In the genomic region with DNA sequence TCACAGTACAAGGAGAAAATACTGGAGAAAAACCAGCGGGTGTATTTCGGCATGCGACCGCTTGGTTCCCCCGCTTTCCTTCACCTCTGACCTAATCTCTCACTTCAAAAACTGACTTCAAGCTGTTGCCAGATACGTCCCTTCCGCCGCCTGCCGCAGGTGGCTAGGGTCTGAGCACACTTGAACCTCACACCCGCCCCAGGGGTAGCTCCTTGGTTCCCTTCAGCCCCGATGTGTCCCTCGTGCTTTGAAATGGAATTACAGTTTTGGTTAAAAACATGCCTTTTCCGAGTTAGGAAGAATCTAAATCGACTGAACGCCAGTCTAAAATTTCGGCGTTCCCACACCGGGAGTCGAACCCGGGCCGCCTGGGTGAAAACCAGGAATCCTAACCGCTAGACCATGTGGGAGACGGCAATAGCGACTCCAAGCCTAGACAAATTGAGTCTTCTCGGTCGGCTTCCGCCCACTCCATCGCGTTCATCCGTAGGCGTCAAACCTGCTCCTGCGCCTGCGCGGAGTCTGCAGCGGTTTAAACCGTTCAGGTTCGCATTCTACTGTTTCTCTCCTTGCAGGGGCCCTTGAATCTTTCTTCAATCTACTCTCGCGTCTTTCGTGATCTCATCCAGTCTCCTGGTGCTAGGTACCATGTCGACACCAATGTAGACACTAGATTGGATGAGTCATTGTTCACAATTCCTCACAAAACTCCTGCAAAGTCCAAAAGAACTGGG, we compare ENCODE assay signal across 8 cellular contexts.
DNase-seq lines count a peak whose midpoint lies in the region; ATAC-seq and TF ChIP-seq lines count a peak whose summit lies in the region.

No MANE protein-coding gene starts in this region.

- H3K4me1 ChIP-seq in esophagus squamous epithelium (peaks cover 23 to 55% (median 29%) of the 10 kb centered on the region in 3 donors), muscle layer of colon (ENCODE audit: insufficient read depth, low read length) (peaks cover 23% of the 10 kb centered on the region)

- H3K36me3 ChIP-seq in esophagus squamous epithelium (no peaks in the 10 kb centered on the region), muscle layer of colon (ENCODE audit: insufficient read depth, low read length) (no peaks in the 10 kb centered on the region)

- H3K9me3 ChIP-seq in esophagus squamous epithelium = no peaks in the 10 kb centered on the region
- no peaks in the 10 kb centered on the region for H3K9me3 ChIP-seq in muscle layer of colon (ENCODE audit: low read length)

- intact Hi-C loops in esophagus squamous epithelium (cut with DNase I) = no loop called here

- H3K27me3 ChIP-seq in esophagus squamous epithelium (no peaks in the 10 kb centered on the region), muscle layer of colon (ENCODE audit: control insufficient read depth in 1 of 2, insufficient read depth in 2 of 2, low read length in 2 of 2) (no peaks in the 10 kb centered on the region)

- peak in 3 of 4 donors; percentile 7 to 67 (median 54) for TF ChIP-seq POLR2A in esophagus squamous epithelium (IDR thresholded peaks at IDR 0.05)

- H3K4me3 ChIP-seq in Jurkat, Clone E6-1 (ENCODE audit: low read length) = peak overlapping the region; percentile 49
- H3K4me3 ChIP-seq in esophagus squamous epithelium = peak overlapping the region; percentile 25 to 65 (median 51)
- H3K4me3 ChIP-seq in muscle layer of colon (ENCODE audit: low read depth in 1 of 2, low read length in 2 of 2) = peak overlapping the region; percentile 20 to 85

- H3K9ac ChIP-seq in muscle layer of colon (ENCODE audit: low read length) = peak overlapping the region; percentile 86

- 0% methylated on average over 32 to 40 of the region's 41 CpGs for WGBS in esophagus squamous epithelium, 2 donors

- DNase-seq in DMS153 treated with DMSO at 0.1 percent for 48 hours (lab: John Stamatoyannopoulos, UW; ENCODE audit: unreplicated experiment) = peak; percentile 97
- peak; percentile 95 for DNase-seq in Jurkat, Clone E6-1 (ENCODE audit: low read depth, low spot score)
- peak; percentile 98 to 99 for DNase-seq in activated T-cell treated with anti-CD3 and anti-CD28 coated beads, Interleukin-2, amount 50 U/mL, for 48 hours
- peak; percentile 77 for DNase-seq in esophagus squamous epithelium (lab: John Stamatoyannopoulos, UW)
- peak; percentile 99 for DNase-seq in stimulated activated CD8-positive, alpha-beta memory T cell treated with anti-CD3 and anti-CD28 coated beads, Interleukin-4, amount 100 ng/mL, for 48 hours

- ATAC-seq in GM21619 (IDR thresholded peaks at IDR 0.05; ENCODE audit: unreplicated experiment) = peak; percentile 78

- peak; percentile 11 to 72 (median 50) for TF ChIP-seq CTCF in esophagus squamous epithelium (IDR thresholded peaks at IDR 0.05)

- H3K27ac ChIP-seq in esophagus squamous epithelium (peak overlapping the region; percentile 89 to 97 (median 94)), muscle layer of colon (ENCODE audit: low read depth, low read length) (peak overlapping the region; percentile 84)

TF ChIP-seq in PFSK-1, 5 proteins besides CTCF, POLR2A, EP300 and RAD21:
- peak; percentile 33; the same call in 1 of the 2 replicates for TF ChIP-seq TAF1 (IDR thresholded peaks at IDR 0.05; ENCODE audit: borderline replicate concordance, insufficient read depth, low read length)
- no peak for TF ChIP-seq FOXP2 (optimal IDR thresholded peaks at IDR 0.05; ENCODE audit: borderline replicate concordance, extremely low read depth, extremely low read length, insufficient read depth)
- TF ChIP-seq SIN3A (IDR thresholded peaks at IDR 0.05; ENCODE audit: borderline replicate concordance, insufficient read depth, low read length) = no peak
- TF ChIP-seq, protein P1, sequence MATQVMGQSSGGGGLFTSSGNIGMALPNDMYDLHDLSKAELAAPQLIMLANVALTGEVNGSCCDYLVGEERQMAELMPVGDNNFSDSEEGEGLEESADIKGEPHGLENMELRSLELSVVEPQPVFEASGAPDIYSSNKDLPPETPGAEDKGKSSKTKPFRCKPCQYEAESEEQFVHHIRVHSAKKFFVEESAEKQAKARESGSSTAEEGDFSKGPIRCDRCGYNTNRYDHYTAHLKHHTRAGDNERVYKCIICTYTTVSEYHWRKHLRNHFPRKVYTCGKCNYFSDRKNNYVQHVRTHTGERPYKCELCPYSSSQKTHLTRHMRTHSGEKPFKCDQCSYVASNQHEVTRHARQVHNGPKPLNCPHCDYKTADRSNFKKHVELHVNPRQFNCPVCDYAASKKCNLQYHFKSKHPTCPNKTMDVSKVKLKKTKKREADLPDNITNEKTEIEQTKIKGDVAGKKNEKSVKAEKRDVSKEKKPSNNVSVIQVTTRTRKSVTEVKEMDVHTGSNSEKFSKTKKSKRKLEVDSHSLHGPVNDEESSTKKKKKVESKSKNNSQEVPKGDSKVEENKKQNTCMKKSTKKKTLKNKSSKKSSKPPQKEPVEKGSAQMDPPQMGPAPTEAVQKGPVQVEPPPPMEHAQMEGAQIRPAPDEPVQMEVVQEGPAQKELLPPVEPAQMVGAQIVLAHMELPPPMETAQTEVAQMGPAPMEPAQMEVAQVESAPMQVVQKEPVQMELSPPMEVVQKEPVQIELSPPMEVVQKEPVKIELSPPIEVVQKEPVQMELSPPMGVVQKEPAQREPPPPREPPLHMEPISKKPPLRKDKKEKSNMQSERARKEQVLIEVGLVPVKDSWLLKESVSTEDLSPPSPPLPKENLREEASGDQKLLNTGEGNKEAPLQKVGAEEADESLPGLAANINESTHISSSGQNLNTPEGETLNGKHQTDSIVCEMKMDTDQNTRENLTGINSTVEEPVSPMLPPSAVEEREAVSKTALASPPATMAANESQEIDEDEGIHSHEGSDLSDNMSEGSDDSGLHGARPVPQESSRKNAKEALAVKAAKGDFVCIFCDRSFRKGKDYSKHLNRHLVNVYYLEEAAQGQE (IDR thresholded peaks at IDR 0.05; ENCODE audit: insufficient read depth in 1 of 2, low read depth in 2 of 2, low read length in 2 of 2) = no peak
- TF ChIP-seq POLR2AphosphoS5 (IDR thresholded peaks at IDR 0.05; ENCODE audit: low read depth, low read length) = no peak

Comparison
In these comparisons a context has a peak if more than half of its experiments do, and no peak if none do; other contexts are left out.
1. Peak in every context shown above with its lines: DNase-seq, ATAC-seq, H3K4me3 ChIP-seq and H3K27ac ChIP-seq.